ENCODE assay signal across 10 cellular contexts in genomic region chr5:90386099-90386710, GRCh38. TPM values are rescaled to one million over a fixed set of nuclear protein-coding genes. Genes with fewer than 3 reads are reported as not detected.
DNase-seq lines count a peak whose midpoint lies in the region; TF ChIP-seq lines count a peak whose summit lies in the region.
"Had no signal": no experiment of that assay in that cellular context is flagged by ENCODE, and none has a peak within 500 bp of the region (broad histone marks: within the 10 kb centered on the region; RNA-seq: fewer than 3 reads in every experiment).

No MANE protein-coding gene starts in this region.

- no peak overlapping the region for H3K4me3 Mint-ChIP-seq in endodermal cell
- no peak overlapping the region for H3K4me3 Mint-ChIP-seq in activated naive CD4-positive, alpha-beta T cell treated with anti-CD3 and anti-CD28 coated beads, Interleukin-2, amount 10 ng/mL, durations not matched to agents 7 days and 5 days
- H3K4me3 Mint-ChIP-seq: stimulated activated naive CD8-positive, alpha-beta T cell treated with anti-CD3 and anti-CD28 coated beads, Interleukin-15, Interleukin-2, amounts not matched to agents 100 ng/mL and 50 ng/mL, for 24 hours had no signal

- H3K9me3 ChIP-seq in endodermal cell (ENCODE audit: control insufficient read depth, low read length), result no peaks in the 10 kb centered on the region
- no peaks in the 10 kb centered on the region for H3K9me3 ChIP-seq in sigmoid colon
- H3K9me3 ChIP-seq: BLaER1 had no signal

- TF ChIP-seq POLR2A in sigmoid colon (IDR thresholded peaks at IDR 0.05), result no peak

- intact Hi-C loops in sigmoid colon (cut with DNase I), result no loop called here

- H3K4me1 Mint-ChIP-seq in endodermal cell, result peaks cover 16% of the 10 kb centered on the region
- H3K4me1 Mint-ChIP-seq in activated naive CD4-positive, alpha-beta T cell treated with anti-CD3 and anti-CD28 coated beads, Interleukin-2, amount 10 ng/mL, durations not matched to agents 7 days and 5 days, result no peaks in the 10 kb centered on the region

- H3K27me3 ChIP-seq in endodermal cell (ENCODE audit: control insufficient read depth, insufficient read depth, low read length, poor library complexity, severe bottlenecking), result no peaks in the 10 kb centered on the region
- H3K27me3 ChIP-seq in sigmoid colon, result no peaks in the 10 kb centered on the region
- H3K27me3 ChIP-seq: BLaER1 had no signal

- H3K27ac Mint-ChIP-seq in endodermal cell, result no peak overlapping the region
- H3K27ac Mint-ChIP-seq in activated naive CD4-positive, alpha-beta T cell treated with anti-CD3 and anti-CD28 coated beads, Interleukin-2, amount 10 ng/mL, durations not matched to agents 7 days and 5 days, result no peak overlapping the region
- H3K27ac Mint-ChIP-seq: stimulated activated naive CD8-positive, alpha-beta T cell treated with anti-CD3 and anti-CD28 coated beads, Interleukin-15, Interleukin-2, amounts not matched to agents 100 ng/mL and 50 ng/mL, for 24 hours had no signal

- peak; percentile 85 for TF ChIP-seq CTCF in endodermal cell (conservative IDR thresholded peaks at IDR 0.05)
- TF ChIP-seq CTCF in sigmoid colon (IDR thresholded peaks at IDR 0.05), result peak in 3 of 4 experiments; percentile 24 to 49 (median 26)

- TF ChIP-seq EP300 in sigmoid colon (IDR thresholded peaks at IDR 0.05), result no peak

- H3K27me3 Mint-ChIP-seq in endodermal cell (ENCODE audit: insufficient read depth), result no peaks in the 10 kb centered on the region
- H3K27me3 Mint-ChIP-seq in activated naive CD4-positive, alpha-beta T cell treated with anti-CD3 and anti-CD28 coated beads, Interleukin-2, amount 10 ng/mL, durations not matched to agents 7 days and 5 days, result peaks cover 8% of the 10 kb centered on the region

- CTCF ChIA-PET in activated naive CD4-positive, alpha-beta T cell treated with anti-CD3 and anti-CD28 coated beads, Interleukin-2, amount 10 ng/mL, durations not matched to agents 7 days and 5 days (lab: Charles Lee), result interaction anchor here (1.1 kb wide), 2 partner anchors 13 to 15 kb away, joined by 3 read pairs; no protein-coding TSS in a partner anchor

- H3K36me3 ChIP-seq in endodermal cell (ENCODE audit: control insufficient read depth, insufficient read depth, low read length) (no peaks in the 10 kb centered on the region), sigmoid colon (no peaks in the 10 kb centered on the region)
- H3K36me3 ChIP-seq: BLaER1 had no signal

- WGBS in endodermal cell (ENCODE audit: insufficient coverage in 1 of 2, insufficient read length in 1 of 2), 2 experiments, result 100% methylated on average over 1 of the region's 1 CpG; no CpG with 5 or more reads in 1 of the 2 experiments
- WGBS in sigmoid colon, 2 donors, result 89 to 92% methylated on average over 1 of the region's 1 CpG

- H3K4me3 ChIP-seq in endodermal cell (ENCODE audit: low read length), result no peak overlapping the region
- H3K4me3 ChIP-seq in sigmoid colon, result no peak overlapping the region
- H3K4me3 ChIP-seq: BLaER1 had no signal

- H3K9me3 Mint-ChIP-seq in endodermal cell, result peaks cover 3% of the 10 kb centered on the region
- H3K9me3 Mint-ChIP-seq in activated naive CD4-positive, alpha-beta T cell treated with anti-CD3 and anti-CD28 coated beads, Interleukin-2, amount 10 ng/mL, durations not matched to agents 7 days and 5 days, result no peaks in the 10 kb centered on the region
- H3K9me3 Mint-ChIP-seq: stimulated activated naive CD8-positive, alpha-beta T cell treated with anti-CD3 and anti-CD28 coated beads, Interleukin-15, Interleukin-2, amounts not matched to agents 100 ng/mL and 50 ng/mL, for 24 hours had no signal

- H3K4me1 ChIP-seq in endodermal cell (ENCODE audit: control insufficient read depth, insufficient read depth, low read length) (no peaks in the 10 kb centered on the region), sigmoid colon (no peaks in the 10 kb centered on the region)
- H3K4me1 ChIP-seq: BLaER1 had no signal

- no peak overlapping the region for H3K9ac ChIP-seq in endodermal cell (ENCODE audit: extremely low read depth, low read length, poor library complexity, severe bottlenecking)
- H3K9ac ChIP-seq: BLaER1 had no signal

- H3K36me3 Mint-ChIP-seq in endodermal cell (ENCODE audit: low read depth), result no peaks in the 10 kb centered on the region
- no peaks in the 10 kb centered on the region for H3K36me3 Mint-ChIP-seq in activated naive CD4-positive, alpha-beta T cell treated with anti-CD3 and anti-CD28 coated beads, Interleukin-2, amount 10 ng/mL, durations not matched to agents 7 days and 5 days

- DNase-seq in NCI-H1105 treated with DMSO at 0.1 percent for 48 hours (lab: John Stamatoyannopoulos, UW) (peak; percentile 31), NCI-H1105 (lab: John Stamatoyannopoulos, UW) (no peak), NCI-H446 (lab: John Stamatoyannopoulos, UW) (peak; percentile 5 to 42), endodermal cell (no peak), sigmoid colon (no peak), mucosa of gallbladder (ENCODE audit: low spot score) (no peak)
- no peak for DNase-seq in activated naive CD4-positive, alpha-beta T cell treated with anti-CD3 and anti-CD28 coated beads, Interleukin-2, amount 10 ng/mL, durations not matched to agents 7 days and 5 days
- DNase-seq in activated CD4-positive, alpha-beta T cell treated with anti-CD3 and anti-CD28 coated beads, Interleukin-2, amount 50 U/mL, for 1 hour, result no peak

- no peak overlapping the region for H3K27ac ChIP-seq in endodermal cell (ENCODE audit: low read depth, low read length)
- no peak overlapping the region for H3K27ac ChIP-seq in sigmoid colon
- H3K27ac ChIP-seq: BLaER1 had no signal

RNA-seq across cellular contexts. Expression of gene CETN3, which starts 23.4 kb away (rescaled TPM):
- total RNA-seq in endodermal cell (10 to 100 TPM; 50.7 to 65.1 TPM), sigmoid colon (10 to 100 TPM in 2 of 4 donors, 1 to 10 TPM in 2; 2.8 to 13.2 (median 7.7) TPM), mucosa of gallbladder (15.3 TPM)
- 59.4 TPM for polyA plus RNA-seq in endodermal cell (2013, experiment 1 of 2)
- 61.6 TPM for polyA plus RNA-seq in endodermal cell (2013, experiment 2 of 2)
- polyA plus RNA-seq in sigmoid colon, result 10 to 100 TPM; 16.6 to 36.0 (median 19.7) TPM

Comparison
In these comparisons a context has a peak if more than half of its experiments do, and no peak if none do; other contexts are left out.
1. DNase-seq: peak in NCI-H1105 treated with DMSO at 0.1 percent for 48 hours (single experiment) and NCI-H446 (2 of 2); none in NCI-H1105 (single experiment), endodermal cell (single experiment), sigmoid colon (single experiment), mucosa of gallbladder (single experiment), activated naive CD4-positive, alpha-beta T cell treated with anti-CD3 and anti-CD28 coated beads, Interleukin-2, amount 10 ng/mL, durations not matched to agents 7 days and 5 days (single experiment) and activated CD4-positive, alpha-beta T cell treated with anti-CD3 and anti-CD28 coated beads, Interleukin-2, amount 50 U/mL, for 1 hour (single experiment).